In genomic region chr17:77942111-77942988, GRCh38 we compare ENCODE assay signal across 1 cellular context.
TF ChIP-seq lines count a peak whose summit lies in the region.

No MANE protein-coding gene starts in this region.

TF ChIP-seq in HepG2, 621 proteins besides CTCF, POLR2A, EP300 and RAD21 (continues in another document):
- TF ChIP-seq HMG20A (CRISPR knock-in tag; IDR thresholded peaks at IDR 0.05; ENCODE audit: borderline replicate concordance) = 0 out of 2 replicates have a peak, but pooled peaks have one; percentile 18
- no peak for TF ChIP-seq SNAPC2 (CRISPR knock-in tag; IDR thresholded peaks at IDR 0.05)
- no peak for TF ChIP-seq ZBTB39 (CRISPR knock-in tag; IDR thresholded peaks at IDR 0.05)
- TF ChIP-seq, protein P1, sequence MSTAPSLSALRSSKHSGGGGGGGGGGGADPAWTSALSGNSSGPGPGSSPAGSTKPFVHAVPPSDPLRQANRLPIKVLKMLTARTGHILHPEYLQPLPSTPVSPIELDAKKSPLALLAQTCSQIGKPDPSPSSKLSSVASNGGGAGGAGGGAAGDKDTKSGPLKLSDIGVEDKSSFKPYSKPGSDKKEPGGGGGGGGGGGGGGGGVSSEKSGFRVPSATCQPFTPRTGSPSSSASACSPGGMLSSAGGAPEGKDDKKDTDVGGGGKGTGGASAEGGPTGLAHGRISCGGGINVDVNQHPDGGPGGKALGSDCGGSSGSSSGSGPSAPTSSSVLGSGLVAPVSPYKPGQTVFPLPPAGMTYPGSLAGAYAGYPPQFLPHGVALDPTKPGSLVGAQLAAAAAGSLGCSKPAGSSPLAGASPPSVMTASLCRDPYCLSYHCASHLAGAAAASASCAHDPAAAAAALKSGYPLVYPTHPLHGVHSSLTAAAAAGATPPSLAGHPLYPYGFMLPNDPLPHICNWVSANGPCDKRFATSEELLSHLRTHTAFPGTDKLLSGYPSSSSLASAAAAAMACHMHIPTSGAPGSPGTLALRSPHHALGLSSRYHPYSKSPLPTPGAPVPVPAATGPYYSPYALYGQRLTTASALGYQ (CRISPR knock-in tag; IDR thresholded peaks at IDR 0.05) = no peak
- no peak for TF ChIP-seq PHF5A (CRISPR knock-in tag; IDR thresholded peaks at IDR 0.05; ENCODE audit: low read depth, unreplicated experiment)
- TF ChIP-seq SMYD3 (CRISPR knock-in tag; IDR thresholded peaks at IDR 0.05) = no peak
- TF ChIP-seq, protein P2, sequence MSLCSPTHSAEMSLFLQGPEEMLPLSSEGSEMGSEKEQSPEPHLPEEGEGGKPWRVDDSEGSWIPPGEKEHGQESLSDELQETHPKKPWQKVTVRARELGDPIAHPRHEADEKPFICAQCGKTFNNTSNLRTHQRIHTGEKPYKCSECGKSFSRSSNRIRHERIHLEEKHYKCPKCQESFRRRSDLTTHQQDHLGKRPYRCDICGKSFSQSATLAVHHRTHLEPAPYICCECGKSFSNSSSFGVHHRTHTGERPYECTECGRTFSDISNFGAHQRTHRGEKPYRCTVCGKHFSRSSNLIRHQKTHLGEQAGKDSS (CRISPR knock-in tag; IDR thresholded peaks at IDR 0.05; ENCODE audit: borderline replicate concordance, low read depth) = no peak
- no peak for TF ChIP-seq HOXA9 (CRISPR knock-in tag; IDR thresholded peaks at IDR 0.05; ENCODE audit: borderline replicate concordance)
- TF ChIP-seq ZNF781 (CRISPR knock-in tag; IDR thresholded peaks at IDR 0.05; ENCODE audit: borderline replicate concordance, not compliant biosample characterization) = no peak
- TF ChIP-seq YY1 (IDR thresholded peaks at IDR 0.05; ENCODE audit: insufficient read depth, insufficient replicate concordance, low read depth, low read length) = peak; percentile 32
- TF ChIP-seq ZBTB25 (CRISPR knock-in tag; IDR thresholded peaks at IDR 0.05) = 0 out of 2 replicates have a peak, but pooled peaks have one; percentile 16
- no peak for TF ChIP-seq BCLAF1 (IDR thresholded peaks at IDR 0.05)
- TF ChIP-seq, protein P3, sequence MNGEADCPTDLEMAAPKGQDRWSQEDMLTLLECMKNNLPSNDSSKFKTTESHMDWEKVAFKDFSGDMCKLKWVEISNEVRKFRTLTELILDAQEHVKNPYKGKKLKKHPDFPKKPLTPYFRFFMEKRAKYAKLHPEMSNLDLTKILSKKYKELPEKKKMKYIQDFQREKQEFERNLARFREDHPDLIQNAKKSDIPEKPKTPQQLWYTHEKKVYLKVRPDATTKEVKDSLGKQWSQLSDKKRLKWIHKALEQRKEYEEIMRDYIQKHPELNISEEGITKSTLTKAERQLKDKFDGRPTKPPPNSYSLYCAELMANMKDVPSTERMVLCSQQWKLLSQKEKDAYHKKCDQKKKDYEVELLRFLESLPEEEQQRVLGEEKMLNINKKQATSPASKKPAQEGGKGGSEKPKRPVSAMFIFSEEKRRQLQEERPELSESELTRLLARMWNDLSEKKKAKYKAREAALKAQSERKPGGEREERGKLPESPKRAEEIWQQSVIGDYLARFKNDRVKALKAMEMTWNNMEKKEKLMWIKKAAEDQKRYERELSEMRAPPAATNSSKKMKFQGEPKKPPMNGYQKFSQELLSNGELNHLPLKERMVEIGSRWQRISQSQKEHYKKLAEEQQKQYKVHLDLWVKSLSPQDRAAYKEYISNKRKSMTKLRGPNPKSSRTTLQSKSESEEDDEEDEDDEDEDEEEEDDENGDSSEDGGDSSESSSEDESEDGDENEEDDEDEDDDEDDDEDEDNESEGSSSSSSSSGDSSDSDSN (CRISPR knock-in tag; IDR thresholded peaks at IDR 0.05) = 0 out of 2 replicates have a peak, but pooled peaks have one; percentile 23
- TF ChIP-seq FOXP1 (IDR thresholded peaks at IDR 0.05) = peak; percentile 40; the same call in 1 of the 2 replicates
- peak; percentile 52; the same call in 1 of the 2 replicates for TF ChIP-seq FOXP1 (CRISPR knock-in tag; IDR thresholded peaks at IDR 0.05)
- no peak for TF ChIP-seq ZNF891 (CRISPR knock-in tag; IDR thresholded peaks at IDR 0.05)
- TF ChIP-seq GLI4 (CRISPR knock-in tag; IDR thresholded peaks at IDR 0.05; ENCODE audit: borderline replicate concordance) = no peak
- no peak for TF ChIP-seq ZBTB14 (CRISPR knock-in tag; IDR thresholded peaks at IDR 0.05)
- no peak for TF ChIP-seq HIVEP1 (CRISPR knock-in tag; IDR thresholded peaks at IDR 0.05)
- no peak for TF ChIP-seq ZNF121 (CRISPR knock-in tag; IDR thresholded peaks at IDR 0.05)
- TF ChIP-seq RNF2 (conservative IDR thresholded peaks at IDR 0.05; ENCODE audit: low read depth) = no peak
- no peak for TF ChIP-seq MXD4 (CRISPR knock-in tag; IDR thresholded peaks at IDR 0.05)
- no peak for TF ChIP-seq KAT7 (CRISPR knock-in tag; IDR thresholded peaks at IDR 0.05; ENCODE audit: borderline replicate concordance)
- TF ChIP-seq SP140L (CRISPR knock-in tag; IDR thresholded peaks at IDR 0.05; ENCODE audit: borderline replicate concordance) = no peak
- no peak for TF ChIP-seq ZNF562 (CRISPR knock-in tag; IDR thresholded peaks at IDR 0.05; ENCODE audit: borderline replicate concordance)
- TF ChIP-seq, protein P4, sequence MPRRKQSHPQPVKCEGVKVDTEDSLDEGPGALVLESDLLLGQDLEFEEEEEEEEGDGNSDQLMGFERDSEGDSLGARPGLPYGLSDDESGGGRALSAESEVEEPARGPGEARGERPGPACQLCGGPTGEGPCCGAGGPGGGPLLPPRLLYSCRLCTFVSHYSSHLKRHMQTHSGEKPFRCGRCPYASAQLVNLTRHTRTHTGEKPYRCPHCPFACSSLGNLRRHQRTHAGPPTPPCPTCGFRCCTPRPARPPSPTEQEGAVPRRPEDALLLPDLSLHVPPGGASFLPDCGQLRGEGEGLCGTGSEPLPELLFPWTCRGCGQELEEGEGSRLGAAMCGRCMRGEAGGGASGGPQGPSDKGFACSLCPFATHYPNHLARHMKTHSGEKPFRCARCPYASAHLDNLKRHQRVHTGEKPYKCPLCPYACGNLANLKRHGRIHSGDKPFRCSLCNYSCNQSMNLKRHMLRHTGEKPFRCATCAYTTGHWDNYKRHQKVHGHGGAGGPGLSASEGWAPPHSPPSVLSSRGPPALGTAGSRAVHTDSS (CRISPR knock-in tag; conservative IDR thresholded peaks at IDR 0.05) = no peak
- TF ChIP-seq HBP1 (CRISPR knock-in tag; IDR thresholded peaks at IDR 0.05; ENCODE audit: low read depth) = no peak
- no peak for TF ChIP-seq ZNF557 (CRISPR knock-in tag; IDR thresholded peaks at IDR 0.05)
- TF ChIP-seq ZNF343 (CRISPR knock-in tag; IDR thresholded peaks at IDR 0.05) = no peak
- TF ChIP-seq NR2F1 (CRISPR knock-in tag; IDR thresholded peaks at IDR 0.05) = no peak
- no peak for TF ChIP-seq TEAD2 (CRISPR knock-in tag; IDR thresholded peaks at IDR 0.05)
- TF ChIP-seq ZNF747 (CRISPR knock-in tag; IDR thresholded peaks at IDR 0.05; ENCODE audit: borderline replicate concordance) = no peak
- no peak for TF ChIP-seq ZNF816 (CRISPR knock-in tag; IDR thresholded peaks at IDR 0.05; ENCODE audit: borderline replicate concordance)
- no peak for TF ChIP-seq E2F5 (CRISPR knock-in tag; conservative IDR thresholded peaks at IDR 0.05)
- TF ChIP-seq, protein P5, sequence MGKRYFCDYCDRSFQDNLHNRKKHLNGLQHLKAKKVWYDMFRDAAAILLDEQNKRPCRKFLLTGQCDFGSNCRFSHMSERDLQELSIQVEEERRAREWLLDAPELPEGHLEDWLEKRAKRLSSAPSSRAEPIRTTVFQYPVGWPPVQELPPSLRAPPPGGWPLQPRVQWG (CRISPR knock-in tag; IDR thresholded peaks at IDR 0.05; ENCODE audit: borderline replicate concordance, low read depth) = no peak
- TF ChIP-seq SOX13 (IDR thresholded peaks at IDR 0.05) = 0 out of 2 replicates have a peak, but pooled peaks have one; percentile 47
- peak in 1 of 2 experiments; percentile 90; a peak in 2 of 4 replicates for TF ChIP-seq SOX13 (CRISPR knock-in tag; conservative IDR thresholded peaks at IDR 0.05 in 1 of 2, IDR thresholded peaks at IDR 0.05 in 1 of 2)
- TF ChIP-seq ZNF234 (CRISPR knock-in tag; conservative IDR thresholded peaks at IDR 0.05) = no peak
- no peak for TF ChIP-seq U2AF2 (IDR thresholded peaks at IDR 0.05; ENCODE audit: low read depth, low read length)
- no peak for TF ChIP-seq CHD2 (IDR thresholded peaks at IDR 0.05; ENCODE audit: low read depth, low read length)
